Comparison of ENCODE assay signal across 8 cellular contexts in the genomic region with DNA sequence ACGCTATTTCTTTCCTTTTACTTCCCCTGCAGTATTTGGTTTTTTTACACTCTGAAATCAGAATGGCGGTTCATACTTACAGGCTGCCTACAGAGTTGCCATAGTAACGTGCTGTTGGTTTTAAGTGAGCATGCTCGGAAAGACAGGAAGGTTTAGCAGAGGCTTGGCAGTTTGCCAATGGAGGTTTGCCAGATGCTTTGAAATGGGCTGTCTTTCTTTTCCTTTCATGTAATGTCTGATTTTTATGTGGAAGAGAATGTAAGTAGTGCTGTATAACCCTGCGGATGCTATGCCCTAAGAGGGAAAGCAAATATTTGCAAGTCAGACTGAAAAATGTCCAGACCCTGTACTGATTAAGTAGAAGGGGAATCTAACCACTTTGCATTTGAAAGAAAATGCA. TPM values are rescaled to one million over a fixed set of nuclear protein-coding genes. Genes with fewer than 3 reads are reported as not detected.
A peak's percentile ranks its signal among the peaks of the same experiment; 100 is the strongest.
DNase-seq lines count a peak whose midpoint lies in the region; ATAC-seq and TF ChIP-seq lines count a peak whose summit lies in the region.

No MANE protein-coding gene starts in this region.

- H3K27ac ChIP-seq in DND-41 (ENCODE audit: low read length), result peak overlapping the region; percentile 82
- H3K27ac ChIP-seq in H9 (ENCODE audit: insufficient read length, low read depth, low read length), result no peak overlapping the region
- peak overlapping the region; percentile 41 to 71 (median 49) for H3K27ac ChIP-seq in gastroesophageal sphincter
- H3K27ac ChIP-seq in substantia nigra (ENCODE audit: low read depth, low read length, poor library complexity, severe bottlenecking), result peak overlapping the region; percentile 72

- TF ChIP-seq CTCF in DND-41 (IDR thresholded peaks at IDR 0.05; ENCODE audit: borderline replicate concordance, extremely low read depth, low read length, poor library complexity, severe bottlenecking) (no peak), H9 (conservative IDR thresholded peaks at IDR 0.05) (no peak), Loucy (conservative IDR thresholded peaks at IDR 0.05; ENCODE audit: low read length) (no peak), gastroesophageal sphincter (IDR thresholded peaks at IDR 0.05) (no peak)

- no peak for TF ChIP-seq EP300 in gastroesophageal sphincter (IDR thresholded peaks at IDR 0.05)

- no peak overlapping the region for H4K5ac ChIP-seq in H9 (ENCODE audit: insufficient read length, low read depth, low read length)

- no peaks in the 10 kb centered on the region for H3K27me3 Mint-ChIP-seq in H9 (ENCODE audit: low read depth)
- H3K27me3 Mint-ChIP-seq in activated naive CD4-positive, alpha-beta T cell treated with anti-CD3 and anti-CD28 coated beads for 36 hours (ENCODE audit: low read depth), result no peaks in the 10 kb centered on the region

- H2BK20ac ChIP-seq in H9 (ENCODE audit: low read depth, low read length, poor library complexity, severe bottlenecking), result no peak overlapping the region

- H3K14ac ChIP-seq in H9 (ENCODE audit: insufficient read depth, low read length), result no peak overlapping the region

- H2BK15ac ChIP-seq in H9 (ENCODE audit: low read depth, low read length), result no peak overlapping the region

- H3T11ph ChIP-seq in H9 (ENCODE audit: low read length), result no peak overlapping the region

- H3K36me3 ChIP-seq in DND-41 (ENCODE audit: insufficient read depth, low read length), result peaks cover 53% of the 10 kb centered on the region
- peaks cover 56% of the 10 kb centered on the region for H3K36me3 ChIP-seq in Loucy (ENCODE audit: insufficient read depth, low read length)
- H3K36me3 ChIP-seq in gastroesophageal sphincter, result peaks cover 0 to 52% of the 10 kb centered on the region in 2 donors

- CTCF ChIA-PET in activated naive CD4-positive, alpha-beta T cell treated with anti-CD3 and anti-CD28 coated beads for 36 hours (lab: Charles Lee), result no interaction called here

- H3K79me1 ChIP-seq in H9 (ENCODE audit: insufficient read depth, low read depth, low read length, poor library complexity, severe bottlenecking), result no peaks in the 10 kb centered on the region

- no peak for TF ChIP-seq POLR2A in gastroesophageal sphincter (IDR thresholded peaks at IDR 0.05)

- H3K27me3 ChIP-seq in DND-41 (ENCODE audit: insufficient read depth, low read length, poor library complexity), result no peaks in the 10 kb centered on the region
- H3K27me3 ChIP-seq in H9 (ENCODE audit: insufficient read depth, low read length), result no peaks in the 10 kb centered on the region
- no peaks in the 10 kb centered on the region for H3K27me3 ChIP-seq in Loucy (ENCODE audit: insufficient read depth, low read length, poor library complexity, severe bottlenecking)
- H3K27me3 ChIP-seq in gastroesophageal sphincter, result no peaks in the 10 kb centered on the region

- H3K4me2 ChIP-seq in DND-41 (ENCODE audit: insufficient read depth, low read length) (peak overlapping the region; percentile 82), H9 (ENCODE audit: insufficient read depth, insufficient read length, low read length) (no peak overlapping the region), Loucy (ENCODE audit: low read depth, low read length, poor library complexity, severe bottlenecking) (peak overlapping the region; percentile 72)

- peaks cover 8% of the 10 kb centered on the region in 2 experiments for H3K4me1 Mint-ChIP-seq in H9
- H3K4me1 Mint-ChIP-seq in activated naive CD4-positive, alpha-beta T cell treated with anti-CD3 and anti-CD28 coated beads for 36 hours (ENCODE audit: low read depth), result peaks cover 20% of the 10 kb centered on the region

- no peak overlapping the region for H2AK5ac ChIP-seq in H9 (ENCODE audit: insufficient read length, low read length)

- H4K8ac ChIP-seq in H9 (replicated peaks; ENCODE audit: insufficient read length, low read depth, low read length), result no peak overlapping the region

- DNase-seq in DND-41 (peak; percentile 94), H9 (peak; percentile 50), SHP77 treated with DMSO at 0.1 percent for 48 hours (lab: John Stamatoyannopoulos, UW) (peak; percentile 99), nucleus accumbens (lab: John Stamatoyannopoulos, UW) (peak in 54 of 56 donors; percentile 7 to 94 (median 66)), substantia nigra (lab: John Stamatoyannopoulos, UW) (peak in 45 of 49 donors; percentile 1 to 96 (median 55))
- DNase-seq in activated naive CD4-positive, alpha-beta T cell treated with anti-CD3 and anti-CD28 coated beads for 36 hours, result peak; percentile 95

- H4K20me1 ChIP-seq in DND-41 (ENCODE audit: insufficient read depth, low read length) (no peaks in the 10 kb centered on the region), H9 (ENCODE audit: control insufficient read depth, insufficient read depth, insufficient read length) (no peaks in the 10 kb centered on the region), Loucy (ENCODE audit: insufficient read depth, low read length, poor library complexity, severe bottlenecking) (no peaks in the 10 kb centered on the region)

- H2BK120ac ChIP-seq in H9 (ENCODE audit: low read depth, low read length, poor library complexity, severe bottlenecking), result no peak overlapping the region

- H3K9me3 Mint-ChIP-seq in H9, result no peaks in the 10 kb centered on the region
- no peaks in the 10 kb centered on the region for H3K9me3 Mint-ChIP-seq in activated naive CD4-positive, alpha-beta T cell treated with anti-CD3 and anti-CD28 coated beads for 36 hours

- H3K18ac ChIP-seq in H9 (ENCODE audit: insufficient read length, low read depth, low read length), result no peak overlapping the region

- no peak overlapping the region for H3K56ac ChIP-seq in H9 (ENCODE audit: insufficient read length, low read depth, low read length)

- H4K91ac ChIP-seq in H9 (ENCODE audit: insufficient read length, low read depth, low read length), result no peak overlapping the region

- H3K4me3 ChIP-seq in DND-41 (ENCODE audit: low read depth in 1 of 2, low read length in 2 of 2) (peak overlapping the region; percentile 28 to 59; a peak in 3 of 4 replicates), Loucy (ENCODE audit: low read length, poor library complexity, severe bottlenecking) (peak overlapping the region; percentile 60), gastroesophageal sphincter (peak overlapping the region; percentile 22 to 27)

- peak overlapping the region; percentile 75 for H2AFZ ChIP-seq in DND-41 (ENCODE audit: low read depth, low read length)
- H2AFZ ChIP-seq in H9 (ENCODE audit: low read length), result no peak overlapping the region
- no peak overlapping the region for H2AFZ ChIP-seq in Loucy (ENCODE audit: low read length)

- peaks cover 3% of the 10 kb centered on the region; the same call in 1 of the 2 replicates for H3F3A ChIP-seq in Loucy (ENCODE audit: low read depth)

- H3K9me2 ChIP-seq in Loucy (replicated peaks; ENCODE audit: low read depth, low read length), result no peaks in the 10 kb centered on the region

- intact Hi-C loops in activated naive CD4-positive, alpha-beta T cell treated with anti-CD3 and anti-CD28 coated beads for 36 hours (cut with micrococcal nuclease), result loop anchor here (1.0 to 5.0 kb wide), 9 partner anchors 22 to 856 kb away; partner anchors contain the start of genes ARID4A, DAAM1, KIAA0586 and PSMA3

- H3K4me3 Mint-ChIP-seq in H9, result no peak overlapping the region
- H3K4me3 Mint-ChIP-seq in activated naive CD4-positive, alpha-beta T cell treated with anti-CD3 and anti-CD28 coated beads for 36 hours, result peak overlapping the region; percentile 73

- H3K36me3 Mint-ChIP-seq in H9 (ENCODE audit: insufficient read depth in 1 of 3, low read depth in 3 of 3), result peaks cover 6 to 20% (median 18%) of the 10 kb centered on the region in 3 experiments; a peak in 5 of 7 replicates
- H3K36me3 Mint-ChIP-seq in activated naive CD4-positive, alpha-beta T cell treated with anti-CD3 and anti-CD28 coated beads for 36 hours (ENCODE audit: low read depth), result peaks cover 16% of the 10 kb centered on the region

- H3K27ac Mint-ChIP-seq in H9, result peak overlapping the region in 2 of 3 experiments; percentile 23 to 66; a peak in 4 of 7 replicates
- peak overlapping the region; percentile 83 for H3K27ac Mint-ChIP-seq in activated naive CD4-positive, alpha-beta T cell treated with anti-CD3 and anti-CD28 coated beads for 36 hours

- no CpG with 5 or more reads among the region's 5 CpGs for WGBS in H9 (ENCODE audit: extremely low coverage, insufficient read length, low lambda C conversion rate)
- 0% methylated on average over 5 of the region's 5 CpGs for WGBS in gastroesophageal sphincter (ENCODE audit: low coverage in 1 of 2), 2 donors

- ATAC-seq in DND-41 (ENCODE audit: insufficient read depth, low read depth) (peak; percentile 98), gastroesophageal sphincter (peak; percentile 73)

- no peak overlapping the region for H3K4ac ChIP-seq in H9 (ENCODE audit: low read depth, low read length)

- no peak overlapping the region for H2BK12ac ChIP-seq in H9 (ENCODE audit: insufficient read length, low read depth, low read length)

- H2BK5ac ChIP-seq in H9 (ENCODE audit: insufficient read length, low read length), result no peak overlapping the region

- no peaks in the 10 kb centered on the region for H3K23me2 ChIP-seq in H9 (ENCODE audit: insufficient read length, low read depth, low read length, poor library complexity, severe bottlenecking)

- H3K79me2 ChIP-seq in DND-41 (ENCODE audit: insufficient read depth, low read length) (peaks cover 26% of the 10 kb centered on the region), H9 (ENCODE audit: insufficient read depth, low read length) (no peaks in the 10 kb centered on the region), Loucy (ENCODE audit: insufficient read depth, low read length) (peaks cover 8% of the 10 kb centered on the region)

- no peak overlapping the region for H3K23ac ChIP-seq in H9 (ENCODE audit: insufficient read length, low read depth, low read length)

- H3K9me3 ChIP-seq in DND-41 (ENCODE audit: insufficient read depth, low read length, severe bottlenecking) (no peaks in the 10 kb centered on the region), H9 (ENCODE audit: control insufficient read depth, low read depth, low read length) (no peaks in the 10 kb centered on the region), Loucy (ENCODE audit: insufficient read depth, low read depth, low read length) (no peaks in the 10 kb centered on the region), gastroesophageal sphincter (no peaks in the 10 kb centered on the region)

- H3K4me1 ChIP-seq in DND-41 (ENCODE audit: insufficient read depth, low read length), result peaks cover 30% of the 10 kb centered on the region
- no peaks in the 10 kb centered on the region for H3K4me1 ChIP-seq in H9 (ENCODE audit: insufficient read depth, low read length)
- peaks cover 14% of the 10 kb centered on the region for H3K4me1 ChIP-seq in Loucy (ENCODE audit: insufficient read depth, low read length, poor library complexity, severe bottlenecking)
- peaks cover 0 to 28% (median 8%) of the 10 kb centered on the region in 3 donors for H3K4me1 ChIP-seq in gastroesophageal sphincter

- H3K9ac ChIP-seq in DND-41 (ENCODE audit: low read depth, low read length) (peak overlapping the region; percentile 55), H9 (ENCODE audit: extremely low read depth, insufficient read length, low read length) (no peak overlapping the region), Loucy (ENCODE audit: low read depth, low read length, poor library complexity, severe bottlenecking) (peak overlapping the region; percentile 47)

RNA-seq across cellular contexts. Expression of gene ARID4A, which starts 32.8 kb away (rescaled TPM):
- 12.9 and 13.2 TPM in 2 replicates for total RNA-seq in H9 (2021)
- total RNA-seq in activated naive CD4-positive, alpha-beta T cell treated with anti-CD3 and anti-CD28 coated beads for 36 hours, result 10 to 100 TPM; 18.9 to 20.4 TPM
- 10 to 100 TPM; 12.8 to 31.1 (median 18.8) TPM for total RNA-seq in gastroesophageal sphincter
